ENCODE assay signal across 8 cellular contexts in genomic region chr2:148645925-148646559, GRCh38. TPM values are rescaled to one million over a fixed set of nuclear protein-coding genes. Genes with fewer than 3 reads are reported as not detected.
A peak's percentile ranks its signal among the peaks of the same experiment; 100 is the strongest.
DNase-seq lines count a peak whose midpoint lies in the region; ATAC-seq and TF ChIP-seq lines count a peak whose summit lies in the region.

No MANE protein-coding gene starts in this region.

- H4K20me1 ChIP-seq in BLaER1 = peaks cover 56% of the 10 kb centered on the region

- H3K27ac ChIP-seq in BLaER1 (peak overlapping the region; percentile 94), endodermal cell (ENCODE audit: low read depth, low read length) (peak overlapping the region; percentile 61)

- H3K27ac Mint-ChIP-seq in activated CD4-positive, alpha-beta memory T cell treated with anti-CD3 and anti-CD28 coated beads for 36 hours = peak overlapping the region; percentile 98
- H3K27ac Mint-ChIP-seq in endodermal cell = peak overlapping the region; percentile 44

- H3K4me3 ChIP-seq in BLaER1 = peak overlapping the region; percentile 97
- H3K4me3 ChIP-seq in endodermal cell (ENCODE audit: low read length) = peak overlapping the region; percentile 89

- H3K36me3 ChIP-seq in BLaER1 (no peaks in the 10 kb centered on the region), endodermal cell (ENCODE audit: control insufficient read depth, insufficient read depth, low read length) (no peaks in the 10 kb centered on the region)

- DNase-seq in GM19238 (ENCODE audit: insufficient read length, low spot score) = peak; percentile 28
- peak; percentile 14 for DNase-seq in NCI-H524 treated with DMSO at 0.1 percent for 48 hours (lab: John Stamatoyannopoulos, UW)
- DNase-seq in activated CD4-positive, alpha-beta memory T cell treated with anti-CD3 and anti-CD28 coated beads for 36 hours = peak; percentile 73
- DNase-seq in endodermal cell = no peak
- peak; percentile 46 for DNase-seq in middle frontal gyrus (ENCODE audit: extremely low spot score, low spot score)
- peak; percentile 23 to 29 for DNase-seq in stimulated activated CD8-positive, alpha-beta memory T cell treated with anti-CD3 and anti-CD28 coated beads, Interleukin-4, amount 100 ng/mL, for 4 hours (ENCODE audit: low read depth in 2 of 2, low spot score in 1 of 2)

- CTCF ChIA-PET in activated CD4-positive, alpha-beta memory T cell treated with anti-CD3 and anti-CD28 coated beads for 36 hours (lab: Charles Lee) = interaction anchor here (1.4 to 2.2 kb wide), 2 partner anchors 10 to 27 kb away, joined by 7 to 8 read pairs; no protein-coding TSS in a partner anchor

- peaks cover 25% of the 10 kb centered on the region for H3K4me1 ChIP-seq in BLaER1
- H3K4me1 ChIP-seq in endodermal cell (ENCODE audit: control insufficient read depth, insufficient read depth, low read length) = no peaks in the 10 kb centered on the region

- H3K4me1 Mint-ChIP-seq in activated CD4-positive, alpha-beta memory T cell treated with anti-CD3 and anti-CD28 coated beads for 36 hours (ENCODE audit: low read depth) = peaks cover 47% of the 10 kb centered on the region
- peaks cover 15% of the 10 kb centered on the region for H3K4me1 Mint-ChIP-seq in endodermal cell

- peak; percentile 38 for ATAC-seq in HG03432 (IDR thresholded peaks at IDR 0.05; ENCODE audit: unreplicated experiment)

- peak overlapping the region; percentile 86 for H3K4me3 Mint-ChIP-seq in activated CD4-positive, alpha-beta memory T cell treated with anti-CD3 and anti-CD28 coated beads for 36 hours
- H3K4me3 Mint-ChIP-seq in endodermal cell = peak overlapping the region; percentile 78

- intact Hi-C loops in activated CD4-positive, alpha-beta memory T cell treated with anti-CD3 and anti-CD28 coated beads for 36 hours (cut with micrococcal nuclease) = loop anchor here (1.0 to 10.0 kb wide), 11 partner anchors 7 to 1351 kb away; partner anchors contain the start of genes ACVR2A, KIF5C, MMADHC and ORC4

- H3K36me3 Mint-ChIP-seq in activated CD4-positive, alpha-beta memory T cell treated with anti-CD3 and anti-CD28 coated beads for 36 hours = peaks cover 2% of the 10 kb centered on the region
- no peaks in the 10 kb centered on the region for H3K36me3 Mint-ChIP-seq in endodermal cell (ENCODE audit: low read depth)

- H3K4me2 ChIP-seq in BLaER1 = peak overlapping the region; percentile 74

- H3K9me3 ChIP-seq in BLaER1 (no peaks in the 10 kb centered on the region), endodermal cell (ENCODE audit: control insufficient read depth, low read length) (no peaks in the 10 kb centered on the region)

- H3K27me3 Mint-ChIP-seq in activated CD4-positive, alpha-beta memory T cell treated with anti-CD3 and anti-CD28 coated beads for 36 hours = peaks cover 7% of the 10 kb centered on the region
- peaks cover 22% of the 10 kb centered on the region for H3K27me3 Mint-ChIP-seq in endodermal cell (ENCODE audit: insufficient read depth)

- H3K9ac ChIP-seq in BLaER1 = peak overlapping the region; percentile 90
- peak overlapping the region; percentile 42 for H3K9ac ChIP-seq in endodermal cell (ENCODE audit: extremely low read depth, low read length, poor library complexity, severe bottlenecking)

- H3K27me3 ChIP-seq in BLaER1 (peaks cover 4% of the 10 kb centered on the region; the same call in 1 of the 2 replicates), endodermal cell (ENCODE audit: control insufficient read depth, insufficient read depth, low read length, poor library complexity, severe bottlenecking) (peaks cover 21% of the 10 kb centered on the region)

- POLR2A ChIA-PET in activated CD4-positive, alpha-beta memory T cell treated with anti-CD3 and anti-CD28 coated beads for 36 hours (lab: Charles Lee) = interaction anchor here (0.6 to 1.0 kb wide), 5 partner anchors 10 to 122 kb away, joined by 3 to 6 read pairs (median 3); no protein-coding TSS in a partner anchor

- WGBS in endodermal cell (ENCODE audit: insufficient coverage in 1 of 2, insufficient read length in 1 of 2), 2 experiments = 2 to 7% methylated on average over 8 to 10 of the region's 13 CpGs

- no peaks in the 10 kb centered on the region for H3K9me3 Mint-ChIP-seq in activated CD4-positive, alpha-beta memory T cell treated with anti-CD3 and anti-CD28 coated beads for 36 hours
- H3K9me3 Mint-ChIP-seq in endodermal cell = no peaks in the 10 kb centered on the region

- TF ChIP-seq CTCF in endodermal cell (conservative IDR thresholded peaks at IDR 0.05) = no peak

RNA-seq across cellular contexts. Expression of gene EPC2, which starts 1.5 kb away (rescaled TPM):
- total RNA-seq in activated CD4-positive, alpha-beta memory T cell treated with anti-CD3 and anti-CD28 coated beads for 36 hours = 10 to 100 TPM; 16.7 to 16.9 TPM
- 10 to 100 TPM; 23.0 to 32.0 TPM for total RNA-seq in endodermal cell
- polyA plus RNA-seq in endodermal cell (2013, experiment 1 of 2) = 23.9 TPM
- polyA plus RNA-seq in endodermal cell (2013, experiment 2 of 2) = 24.6 TPM
